ENCODE assay signal across 8 cellular contexts in genomic region chr1:99969729-99970591, GRCh38. TPM values are rescaled to one million over a fixed set of nuclear protein-coding genes. Genes with fewer than 3 reads are reported as not detected.
A peak's percentile ranks its signal among the peaks of the same experiment; 100 is the strongest.
DNase-seq lines count a peak whose midpoint lies in the region; ATAC-seq, FAIRE-seq and TF ChIP-seq lines count a peak whose summit lies in the region.

Gene SLC35A3, plus strand, starts transcription at chr1:99969996. Its CDS starts 23,559 bp downstream, at chr1:99993555.

- intact Hi-C loops in activated CD8-positive, alpha-beta T cell treated with anti-CD3 and anti-CD28 coated beads for 36 hours (cut with micrococcal nuclease): no loop called here

- H3K4me1 Mint-ChIP-seq in activated CD8-positive, alpha-beta T cell treated with anti-CD3 and anti-CD28 coated beads for 36 hours (ENCODE audit: low read depth): peaks cover 17% of the 10 kb centered on the region

- peak; percentile 73 for FAIRE-seq in GM19239 (lab: Jason Lieb, UNC)

- POLR2A ChIA-PET in activated CD8-positive, alpha-beta T cell treated with anti-CD3 and anti-CD28 coated beads for 36 hours (lab: Charles Lee): interaction anchor here (0.7 to 1.7 kb wide), 10 partner anchors 10 to 158 kb away, joined by 3 to 14 read pairs (median 4); a partner anchor contains a TSS

- peak; percentile 91 for ATAC-seq in HG03442 (IDR thresholded peaks at IDR 0.05; ENCODE audit: unreplicated experiment)
- ATAC-seq in activated CD8-positive, alpha-beta T cell treated with anti-CD3 and anti-CD28 coated beads for 36 hours: peak; percentile 87

- CTCF ChIA-PET in activated CD8-positive, alpha-beta T cell treated with anti-CD3 and anti-CD28 coated beads for 36 hours (lab: Charles Lee): interaction anchor here (1.3 to 1.5 kb wide), 2 partner anchors 13 to 490 kb away, joined by 3 to 5 read pairs; no protein-coding TSS in a partner anchor

- H3K36me3 Mint-ChIP-seq in activated CD8-positive, alpha-beta T cell treated with anti-CD3 and anti-CD28 coated beads for 36 hours (ENCODE audit: low read depth): peaks cover 1% of the 10 kb centered on the region

- H3K4me3 Mint-ChIP-seq in activated CD8-positive, alpha-beta T cell treated with anti-CD3 and anti-CD28 coated beads for 36 hours: peak within 1 kb of the TSS; percentile 100

- TF ChIP-seq CTCF in activated CD8-positive, alpha-beta T cell treated with anti-CD3 and anti-CD28 coated beads for 36 hours (IDR thresholded peaks at IDR 0.05): no peak

- no peaks in the 10 kb centered on the region for H3K9me3 Mint-ChIP-seq in activated CD8-positive, alpha-beta T cell treated with anti-CD3 and anti-CD28 coated beads for 36 hours

- H3K27ac Mint-ChIP-seq in activated CD8-positive, alpha-beta T cell treated with anti-CD3 and anti-CD28 coated beads for 36 hours: peak within 1 kb of the TSS; percentile 98

- peak in 13 of 14 donors; percentile 38 to 83 (median 72) for DNase-seq in C1 segment of cervical spinal cord (lab: John Stamatoyannopoulos, UW)
- peak; percentile 87 for DNase-seq in GM19239 (ENCODE audit: insufficient read length, low spot score)
- DNase-seq in NCI-H748 (lab: John Stamatoyannopoulos, UW; ENCODE audit: unreplicated experiment): peak; percentile 87
- peak; percentile 81 for DNase-seq in activated CD8-positive, alpha-beta T cell treated with anti-CD3 and anti-CD28 coated beads for 36 hours
- peak; percentile 48 for DNase-seq in effector CD8-positive, alpha-beta T cell (lab: John Stamatoyannopoulos, UW)
- DNase-seq in medulla oblongata (ENCODE audit: extremely low spot score): peak; percentile 66
- DNase-seq in stimulated activated CD8-positive, alpha-beta memory T cell treated with anti-CD3 and anti-CD28 coated beads, Interleukin-12 subunit alpha, Interleukin-12 subunit beta, amount 100 ng/mL, for 1 hour (ENCODE audit: low read depth): peak; percentile 55

- H3K27me3 Mint-ChIP-seq in activated CD8-positive, alpha-beta T cell treated with anti-CD3 and anti-CD28 coated beads for 36 hours: no peaks in the 10 kb centered on the region

RNA-seq across cellular contexts. Expression of gene SLC35A3, which starts in this region (rescaled TPM):
- 10 to 100 TPM; 17.5 to 19.3 TPM for total RNA-seq in activated CD8-positive, alpha-beta T cell treated with anti-CD3 and anti-CD28 coated beads for 36 hours

Comparison
In these comparisons a context has a peak if more than half of its experiments do, and no peak if none do; other contexts are left out.
1. Peak in every context shown above with its lines: DNase-seq and ATAC-seq.